ENCODE assay signal across 22 cellular contexts in the genomic region with DNA sequence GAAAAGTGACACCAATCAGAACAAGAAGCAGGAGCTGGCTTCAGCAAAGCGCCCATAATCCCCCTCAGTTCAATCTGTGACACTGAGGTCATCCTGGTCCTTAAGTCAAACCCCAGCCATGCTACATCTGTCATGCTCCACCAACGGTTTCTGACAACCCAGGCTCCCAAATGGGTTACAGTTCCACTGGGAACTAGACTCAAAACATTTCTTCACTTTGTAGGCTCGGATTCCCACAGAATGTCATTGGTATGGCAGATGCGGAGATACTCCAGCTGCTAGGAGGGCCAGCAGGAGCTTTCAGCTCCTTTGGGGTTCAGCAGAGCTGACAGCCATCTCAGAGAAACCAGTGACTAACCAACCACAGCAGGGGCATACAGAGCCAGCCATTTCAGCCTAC. TPM values are rescaled to one million over a fixed set of nuclear protein-coding genes. Genes with fewer than 3 reads are reported as not detected.
DNase-seq lines count a peak whose midpoint lies in the region; ATAC-seq and TF ChIP-seq lines count a peak whose summit lies in the region.
"Had no signal": no experiment of that assay in that cellular context is flagged by ENCODE, and none has a peak within 500 bp of the region (broad histone marks: within the 10 kb centered on the region; RNA-seq: fewer than 3 reads in every experiment).

No MANE protein-coding gene starts in this region.

- peaks cover 6% of the 10 kb centered on the region for H3F3A ChIP-seq in PC-3 (ENCODE audit: low read length, unreplicated experiment)

- H3K36me3 ChIP-seq in PC-3 (ENCODE audit: low read depth, low read length) (0 out of 2 replicates have a peak, but pooled peaks cover 4% of the 10 kb centered on the region), heart right ventricle (peaks cover 0 to 43% (median 0%) of the 10 kb centered on the region in 9 donors), skeletal muscle tissue (ENCODE audit: control insufficient read depth in 3 of 3, insufficient read depth in 3 of 3, low read length in 3 of 3) (peaks cover 0 to 10% (median 8%) of the 10 kb centered on the region in 3 donors)
- H3K36me3 ChIP-seq: BE2C, uterus had no signal

- H3K79me2 ChIP-seq in PC-3 (ENCODE audit: low read length) = peaks cover 2% of the 10 kb centered on the region; the same call in 1 of the 2 replicates
- H3K79me2 ChIP-seq: hepatocyte had no signal

- no peaks in the 10 kb centered on the region for H3K9me3 Mint-ChIP-seq in HFFc6
- no peaks in the 10 kb centered on the region for H3K9me3 Mint-ChIP-seq in activated naive CD4-positive, alpha-beta T cell treated with anti-CD3 and anti-CD28 coated beads, Interleukin-2, amount 10 ng/mL, durations not matched to agents 7 days and 5 days
- H3K9me3 Mint-ChIP-seq: activated B cell treated with CpG ODN at 0.5 μM for 24 hours; mesothelial cell of epicardium; T-helper 1 cell treated with Interleukin-12 subunit alpha and Interleukin-12 subunit beta and Interleukin-4 antibody, amounts not matched to agents 30 μg/mL and 1 μg/mL, for 36 hours had no signal

- H3K9me2 ChIP-seq in PC-3 (replicated peaks; ENCODE audit: low read length) = no peaks in the 10 kb centered on the region

- WGBS in heart right ventricle, 2 donors = 79 to 83% methylated on average over 4 of the region's 4 CpGs

- TF ChIP-seq CTCF in HFFc6 (IDR thresholded peaks at IDR 0.05) = no peak
- no peak for TF ChIP-seq CTCF in PC-3 (conservative IDR thresholded peaks at IDR 0.05; ENCODE audit: low read depth, low read length)
- TF ChIP-seq CTCF in heart right ventricle (IDR thresholded peaks at IDR 0.05) = no peak

- H3K4me3 ChIP-seq in PC-3 (ENCODE audit: low read length) (no peak overlapping the region), heart right ventricle (no peak overlapping the region), skeletal muscle tissue (ENCODE audit: low read length in 3 of 3) (no peak overlapping the region)
- H3K4me3 ChIP-seq: hepatocyte, stomach, uterus had no signal

- no peaks in the 10 kb centered on the region; the same call in 1 of the 2 replicates for H3K27me3 Mint-ChIP-seq in HFFc6 (ENCODE audit: insufficient read depth)
- H3K27me3 Mint-ChIP-seq in activated naive CD4-positive, alpha-beta T cell treated with anti-CD3 and anti-CD28 coated beads, Interleukin-2, amount 10 ng/mL, durations not matched to agents 7 days and 5 days = no peaks in the 10 kb centered on the region
- H3K27me3 Mint-ChIP-seq: activated B cell treated with CpG ODN at 0.5 μM for 24 hours had no signal

- POLR2A ChIA-PET in PC-3 (lab: Charles Lee; ENCODE audit: unreplicated experiment) = interaction anchor here (0.6 kb wide), 1 partner anchor 52 kb away, joined by 3 read pairs; no protein-coding TSS in a partner anchor

- no TSS peak for BruUV-seq in PC-3 (replicated peaks; lab: Mats Ljungman, UMichigan)

- peak overlapping the region; percentile 78 for H3K4me2 ChIP-seq in PC-3 (ENCODE audit: low read length)
- H3K4me2 ChIP-seq: hepatocyte had no signal

- H3K9me3 ChIP-seq in PC-3 (ENCODE audit: low read length) = no peaks in the 10 kb centered on the region
- no peaks in the 10 kb centered on the region for H3K9me3 ChIP-seq in heart right ventricle
- no peaks in the 10 kb centered on the region for H3K9me3 ChIP-seq in skeletal muscle tissue (ENCODE audit: control insufficient read depth in 3 of 3, low read length in 3 of 3)
- H3K9me3 ChIP-seq: BE2C, stomach, uterus had no signal

- H3K27ac ChIP-seq in PC-3 (ENCODE audit: low read length) (peak overlapping the region; percentile 99), heart right ventricle (peak overlapping the region in 8 of 10 donors; percentile 31 to 69 (median 50)), skeletal muscle tissue (ENCODE audit: low read depth, low read length) (peak overlapping the region; percentile 25)
- H3K27ac ChIP-seq: hepatocyte, uterus had no signal

- CTCF ChIA-PET in PC-3 (lab: Charles Lee) = no interaction called here
- CTCF ChIA-PET in activated naive CD4-positive, alpha-beta T cell treated with anti-CD3 and anti-CD28 coated beads, Interleukin-2, amount 10 ng/mL, durations not matched to agents 7 days and 5 days (lab: Charles Lee) = no interaction called here

- H3K9ac ChIP-seq in PC-3 (ENCODE audit: low read length) = peak overlapping the region; percentile 85
- H3K9ac ChIP-seq in skeletal muscle tissue (ENCODE audit: low read depth in 1 of 3, low read length in 3 of 3) = no peak overlapping the region

- H3K4me1 Mint-ChIP-seq in HFFc6 (ENCODE audit: low read depth) = peaks cover 38% of the 10 kb centered on the region
- no peaks in the 10 kb centered on the region for H3K4me1 Mint-ChIP-seq in activated naive CD4-positive, alpha-beta T cell treated with anti-CD3 and anti-CD28 coated beads, Interleukin-2, amount 10 ng/mL, durations not matched to agents 7 days and 5 days
- H3K4me1 Mint-ChIP-seq: mesothelial cell of epicardium had no signal

- no peak overlapping the region for H2AFZ ChIP-seq in PC-3 (ENCODE audit: low read length)
- H2AFZ ChIP-seq: hepatocyte had no signal

- intact Hi-C loops in PC-3 (cut with micrococcal nuclease) = loop anchor here (10.0 kb wide), 2 partner anchors 567 to 607 kb away; no protein-coding TSS in a partner anchor
- intact Hi-C loops in heart right ventricle (cut with DNase I) = no loop called here

- H3K27ac Mint-ChIP-seq in HFFc6 = peak overlapping the region; percentile 89; the same call in 1 of the 2 replicates
- H3K27ac Mint-ChIP-seq in activated naive CD4-positive, alpha-beta T cell treated with anti-CD3 and anti-CD28 coated beads, Interleukin-2, amount 10 ng/mL, durations not matched to agents 7 days and 5 days = no peak overlapping the region
- H3K27ac Mint-ChIP-seq: activated B cell treated with CpG ODN at 0.5 μM for 24 hours; mesothelial cell of epicardium; T-helper 1 cell treated with Interleukin-12 subunit alpha and Interleukin-12 subunit beta and Interleukin-4 antibody, amounts not matched to agents 30 μg/mL and 1 μg/mL, for 36 hours had no signal

- ATAC-seq in PC-3 = no peak
- ATAC-seq in heart right ventricle = peak; percentile 45 to 92 (median 58)
- ATAC-seq in GM21825 (IDR thresholded peaks at IDR 0.05; ENCODE audit: unreplicated experiment) = no peak
- ATAC-seq: HepG2 had no signal

- no peak overlapping the region for H3K4me3 Mint-ChIP-seq in HFFc6
- no peak overlapping the region for H3K4me3 Mint-ChIP-seq in activated naive CD4-positive, alpha-beta T cell treated with anti-CD3 and anti-CD28 coated beads, Interleukin-2, amount 10 ng/mL, durations not matched to agents 7 days and 5 days
- H3K4me3 Mint-ChIP-seq: activated B cell treated with CpG ODN at 0.5 μM for 24 hours; mesothelial cell of epicardium; T-helper 1 cell treated with Interleukin-12 subunit alpha and Interleukin-12 subunit beta and Interleukin-4 antibody, amounts not matched to agents 30 μg/mL and 1 μg/mL, for 36 hours had no signal

- DNase-seq in HFFc6 = no peak
- no peak for DNase-seq in PC-3
- peak in 1 of 2 donors; percentile 38 for DNase-seq in heart right ventricle
- no peak for DNase-seq in activated naive CD4-positive, alpha-beta T cell treated with anti-CD3 and anti-CD28 coated beads, Interleukin-2, amount 10 ng/mL, durations not matched to agents 7 days and 5 days
- no peak for DNase-seq in NOMO-1 treated with dmso at 0.1 percent for 144 hours (lab: John Stamatoyannopoulos, UW; ENCODE audit: unreplicated experiment)
- DNase-seq: activated B cell treated with CpG ODN at 0.5 μM for 24 hours; activated gamma-delta T cell; BE2C; Calu3; H7; kidney; NCI-H2227 treated with DMSO at 0.1 percent for 48 hours; NK-92 treated with Interleukin-12 subunit alpha and Interleukin-12 subunit beta, amount 100 ng/mL, for 24 hours; retina; stomach had no signal

- no peaks in the 10 kb centered on the region; the same call in 1 of the 2 replicates for H3K36me3 Mint-ChIP-seq in HFFc6 (ENCODE audit: low read depth)
- peaks cover 3% of the 10 kb centered on the region for H3K36me3 Mint-ChIP-seq in activated naive CD4-positive, alpha-beta T cell treated with anti-CD3 and anti-CD28 coated beads, Interleukin-2, amount 10 ng/mL, durations not matched to agents 7 days and 5 days

- H3K27me3 ChIP-seq in PC-3 (ENCODE audit: low read length) = no peaks in the 10 kb centered on the region
- H3K27me3 ChIP-seq in heart right ventricle = no peaks in the 10 kb centered on the region
- no peaks in the 10 kb centered on the region for H3K27me3 ChIP-seq in skeletal muscle tissue (ENCODE audit: control insufficient read depth in 3 of 3, insufficient read depth in 3 of 3, low read length in 3 of 3)
- H3K27me3 ChIP-seq: BE2C, hepatocyte, stomach, uterus had no signal

- peaks cover 62% of the 10 kb centered on the region for H3K4me1 ChIP-seq in PC-3 (ENCODE audit: insufficient read depth, low read length)
- H3K4me1 ChIP-seq in heart right ventricle = peaks cover 0 to 19% (median 0%) of the 10 kb centered on the region in 9 donors
- peaks cover 0 to 15% (median 8%) of the 10 kb centered on the region in 3 donors for H3K4me1 ChIP-seq in skeletal muscle tissue (ENCODE audit: control insufficient read depth in 3 of 3, insufficient read depth in 3 of 3, low read length in 3 of 3)
- H3K4me1 ChIP-seq: uterus had no signal

- H4K20me1 ChIP-seq in PC-3 (ENCODE audit: low read length) = no peaks in the 10 kb centered on the region

RNA-seq across cellular contexts. Expression of a gene that starts 48.9 kb away (rescaled TPM):
- 10 to 100 TPM; 33.5 to 38.0 (median 36.0) TPM for total RNA-seq in HFFc6 (2021; fragmentation: NEBNext Ultra II Directional; extraction: Animal tissue kit (Norgen Biotek cat#: 25700))
- 79.1 and 81.5 TPM in 2 replicates for total RNA-seq in PC-3 (2014; rRNA removed)
- total RNA-seq in heart right ventricle = 10 to 100 TPM in 4 of 10 donors, 1 to 10 TPM in 6; 6.9 to 15.1 (median 8.9) TPM
- 1 to 10 TPM; 3.7 to 9.5 TPM for polyA plus RNA-seq in heart right ventricle
- 28.2 TPM for total RNA-seq in skeletal muscle tissue

Comparison
In these comparisons a context has a peak if more than half of its experiments do, and no peak if none do; other contexts are left out.
1. ATAC-seq: peak in heart right ventricle (8 of 8); none in PC-3 (single experiment) and GM21825 (single experiment).
2. H3K27ac ChIP-seq: peak in every context shown above with its lines; median percentile 99 in PC-3; 50 in heart right ventricle; 25 in skeletal muscle tissue.